In the genomic region with DNA sequence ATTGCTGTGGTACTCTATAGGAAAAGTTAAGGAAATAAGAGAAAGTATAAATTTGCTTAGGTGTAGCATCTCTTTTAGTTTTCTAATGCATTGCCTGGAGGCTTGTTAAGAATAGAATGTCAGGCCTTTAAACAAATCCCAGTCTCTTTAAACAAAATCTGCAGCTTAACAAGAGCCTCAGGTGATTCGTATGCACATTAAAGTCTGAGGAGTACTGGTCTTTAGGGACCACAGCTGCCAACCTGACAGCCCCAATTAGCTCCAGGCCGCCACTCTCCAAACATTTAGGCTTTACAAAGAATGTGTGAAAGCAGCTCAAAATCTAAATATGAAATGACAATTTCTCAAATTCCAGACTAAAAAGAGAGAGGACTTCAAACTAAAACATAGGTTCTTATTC, we compare ENCODE assay signal across 19 cellular contexts. TPM values are rescaled to one million over a fixed set of nuclear protein-coding genes. Genes with fewer than 3 reads are reported as not detected.
DNase-seq lines count a peak whose midpoint lies in the region; ATAC-seq and TF ChIP-seq lines count a peak whose summit lies in the region.
"Had no signal": no experiment of that assay in that cellular context is flagged by ENCODE, and none has a peak within 500 bp of the region (broad histone marks: within the 10 kb centered on the region; RNA-seq: fewer than 3 reads in every experiment).

No MANE protein-coding gene starts in this region.

- no peak overlapping the region for H2AFZ ChIP-seq in smooth muscle cell (ENCODE audit: low read depth)
- H2AFZ ChIP-seq: PC-9 had no signal

- no peak overlapping the region for H3K4me3 ChIP-seq in smooth muscle cell
- H3K4me3 ChIP-seq: BLaER1, PC-9 had no signal

- H3K4me2 ChIP-seq in smooth muscle cell = no peak overlapping the region
- H3K4me2 ChIP-seq: BLaER1, PC-9 had no signal

- no peak for ATAC-seq in HG03025 (IDR thresholded peaks at IDR 0.05; ENCODE audit: low FRiP score, unreplicated experiment)
- ATAC-seq: CD8-positive, alpha-beta T cell had no signal

- H3F3A ChIP-seq in smooth muscle cell (ENCODE audit: low read depth) = no peaks in the 10 kb centered on the region

- peaks cover 6% of the 10 kb centered on the region for H3K4me1 ChIP-seq in smooth muscle cell (ENCODE audit: low read depth)
- H3K4me1 ChIP-seq: BLaER1 had no signal

- H3K79me2 ChIP-seq in smooth muscle cell (ENCODE audit: low read depth) = peaks cover 95% of the 10 kb centered on the region

- H3K9ac ChIP-seq in smooth muscle cell (ENCODE audit: low read depth) = no peak overlapping the region
- H3K9ac ChIP-seq: BLaER1 had no signal

- DNase-seq in NCI-H2171 treated with DMSO at 0.1 percent for 48 hours (lab: John Stamatoyannopoulos, UW) = peak; percentile 22
- DNase-seq in NCI-H2171 (lab: John Stamatoyannopoulos, UW) = no peak
- DNase-seq in NCI-H69 (lab: John Stamatoyannopoulos, UW) = peak; percentile 89
- peak; percentile 21 for DNase-seq in iPS-NIHi7 (ENCODE audit: extremely low spot score)
- DNase-seq in smooth muscle cell (lab: John Stamatoyannopoulos, UW; ENCODE audit: unreplicated experiment) = no peak
- DNase-seq in stimulated activated CD4-positive, alpha-beta T cell treated with anti-CD3 and anti-CD28 coated beads, Interleukin-2, amount 100 ng/mL, for 24 hours = no peak
- DNase-seq in NCI-H1417 (lab: John Stamatoyannopoulos, UW) = no peak
- DNase-seq: CD8-positive, alpha-beta T cell; DMS79 treated with DMSO at 0.1 percent for 48 hours; HFFc6; MV-4-11; NCI-H1417 treated with DMSO at 0.1 percent for 48 hours; NCI-H2029 treated with DMSO at 0.1 percent for 48 hours; NCI-H226; NCI-H524 treated with DMSO at 0.1 percent for 48 hours; PC-9; SW 1271 had no signal

- H3K27ac ChIP-seq in smooth muscle cell (ENCODE audit: low read depth) = peak overlapping the region; percentile 17
- H3K27ac ChIP-seq: BLaER1, PC-9 had no signal

- peaks cover 68% of the 10 kb centered on the region for H4K20me1 ChIP-seq in smooth muscle cell (ENCODE audit: low read depth)

- no peak for TF ChIP-seq CTCF in smooth muscle cell (IDR thresholded peaks at IDR 0.05; ENCODE audit: borderline replicate concordance, insufficient read depth, poor library complexity, severe bottlenecking)

- H3K27me3 ChIP-seq in smooth muscle cell (ENCODE audit: low read depth) = no peaks in the 10 kb centered on the region
- H3K27me3 ChIP-seq: BLaER1 had no signal

- 72% methylated on average over 2 of the region's 2 CpGs for WGBS in smooth muscle cell (ENCODE audit: low lambda C conversion rate)

- H3K9me3 ChIP-seq in smooth muscle cell (replicated peaks; ENCODE audit: low read depth) = no peaks in the 10 kb centered on the region

- H3K36me3 ChIP-seq in smooth muscle cell (ENCODE audit: low read depth) = no peaks in the 10 kb centered on the region

RNA-seq across cellular contexts. Expression of gene PAWR, which starts 35.7 kb away (rescaled TPM):
- 45.4 and 59.7 TPM in 2 replicates for total RNA-seq in smooth muscle cell
- 33.1 and 64.1 TPM in 2 replicates for polyA plus RNA-seq in smooth muscle cell

Comparison
In these comparisons a context has a peak if more than half of its experiments do, and no peak if none do; other contexts are left out.
1. DNase-seq: peak in NCI-H2171 treated with DMSO at 0.1 percent for 48 hours (single experiment), NCI-H69 (single experiment) and iPS-NIHi7 (single experiment); none in NCI-H2171 (single experiment), smooth muscle cell (single experiment), stimulated activated CD4-positive, alpha-beta T cell treated with anti-CD3 and anti-CD28 coated beads, Interleukin-2, amount 100 ng/mL, for 24 hours (0 of 2) and NCI-H1417 (0 of 3).